14 cellular contexts compared by ENCODE assay signal in genomic region chr2:224016963-224017362, GRCh38.
"Had no signal": no experiment of that assay in that cellular context is flagged by ENCODE, and none has a peak within 500 bp of the region (broad histone marks: within the 10 kb centered on the region; RNA-seq: fewer than 3 reads in every experiment).

No MANE protein-coding gene starts in this region.

- H3K27ac Mint-ChIP-seq: activated CD8-positive, alpha-beta memory T cell treated with anti-CD3 and anti-CD28 coated beads, Interleukin-2, amount 10 ng/mL, durations not matched to agents 7 days and 5 days; natural killer cell had no signal

- ATAC-seq: activated CD8-positive, alpha-beta memory T cell treated with anti-CD3 and anti-CD28 coated beads, Interleukin-2, amount 10 ng/mL, durations not matched to agents 7 days and 5 days; gastroesophageal sphincter; heart right ventricle; natural killer cell had no signal

- H3K4me3 Mint-ChIP-seq: activated CD8-positive, alpha-beta memory T cell treated with anti-CD3 and anti-CD28 coated beads, Interleukin-2, amount 10 ng/mL, durations not matched to agents 7 days and 5 days; central memory CD8-positive, alpha-beta T cell; natural killer cell had no signal

- H3K4me3 ChIP-seq: gastroesophageal sphincter, heart right ventricle, lung, tibial artery had no signal

- DNase-seq: activated CD8-positive, alpha-beta memory T cell treated with anti-CD3 and anti-CD28 coated beads, Interleukin-2, amount 10 ng/mL, durations not matched to agents 7 days and 5 days; activated effector memory CD4-positive, alpha-beta T cell treated with anti-CD3 and anti-CD28 coated beads, Interleukin-2, amount 50 U/mL, for 16 hours; activated T-cell treated with anti-CD3 and anti-CD28 coated beads, Interleukin-2, amount 50 U/mL, for 1 hour; cortex of kidney; effector CD8-positive, alpha-beta T cell; heart right ventricle; natural killer cell; retina; stimulated activated CD4-positive, alpha-beta T cell treated with anti-CD3 and anti-CD28 coated beads, Interleukin-12 subunit alpha, Interleukin-12 subunit beta, amount 100 ng/mL, for 4 hours; stimulated activated CD4-positive, alpha-beta T cell treated with anti-CD3 and anti-CD28 coated beads, Interleukin-2, amount 100 ng/mL, for 24 hours; tibial artery had no signal

- H3K9me3 ChIP-seq: gastroesophageal sphincter, heart right ventricle, tibial artery had no signal

- H3K36me3 Mint-ChIP-seq: activated CD8-positive, alpha-beta memory T cell treated with anti-CD3 and anti-CD28 coated beads, Interleukin-2, amount 10 ng/mL, durations not matched to agents 7 days and 5 days; natural killer cell had no signal

- H3K27me3 ChIP-seq: gastroesophageal sphincter, heart right ventricle, tibial artery had no signal

- H3K4me1 ChIP-seq: gastroesophageal sphincter, heart right ventricle, tibial artery had no signal

- H3K27me3 Mint-ChIP-seq: activated CD8-positive, alpha-beta memory T cell treated with anti-CD3 and anti-CD28 coated beads, Interleukin-2, amount 10 ng/mL, durations not matched to agents 7 days and 5 days; central memory CD8-positive, alpha-beta T cell had no signal

- H3K27ac ChIP-seq: gastroesophageal sphincter, heart right ventricle, tibial artery had no signal

- H3K36me3 ChIP-seq: gastroesophageal sphincter, heart right ventricle, tibial artery had no signal

- H3K9me3 Mint-ChIP-seq: central memory CD8-positive, alpha-beta T cell; natural killer cell had no signal
